In genomic region chr2:25401307-25402021, GRCh38 we compare ENCODE assay signal across 14 cellular contexts. TPM values are rescaled to one million over a fixed set of nuclear protein-coding genes. Genes with fewer than 3 reads are reported as not detected.
DNase-seq lines count a peak whose midpoint lies in the region; ATAC-seq and TF ChIP-seq lines count a peak whose summit lies in the region.
"Had no signal": no experiment of that assay in that cellular context is flagged by ENCODE, and none has a peak within 500 bp of the region (broad histone marks: within the 10 kb centered on the region; RNA-seq: fewer than 3 reads in every experiment).

No MANE protein-coding gene starts in this region.

- no peaks in the 10 kb centered on the region for H3K27me3 ChIP-seq in ascending aorta
- H3K27me3 ChIP-seq: esophagus muscularis mucosa had no signal

- TF ChIP-seq CTCF in glutamatergic neuron (IDR thresholded peaks at IDR 0.05; ENCODE audit: partially characterized antibody, unreplicated experiment), result no peak
- no peak for TF ChIP-seq CTCF in ascending aorta (IDR thresholded peaks at IDR 0.05)

- peaks cover 40% of the 10 kb centered on the region for H3K4me1 Mint-ChIP-seq in glutamatergic neuron (ENCODE audit: low read depth, unreplicated experiment)

- peaks cover 6% of the 10 kb centered on the region for H3K9me3 Mint-ChIP-seq in glutamatergic neuron (ENCODE audit: unreplicated experiment)

- no peak overlapping the region for H3K27ac Mint-ChIP-seq in glutamatergic neuron (ENCODE audit: unreplicated experiment)

- no peak for ATAC-seq in GM18858 (IDR thresholded peaks at IDR 0.05; ENCODE audit: unreplicated experiment)
- ATAC-seq: mucosa of descending colon had no signal

- H3K27ac ChIP-seq in ascending aorta, result no peak overlapping the region
- H3K27ac ChIP-seq: esophagus muscularis mucosa had no signal

- DNase-seq in DMS53 (lab: John Stamatoyannopoulos, UW) (peak; percentile 76), NCI-H1092 (lab: John Stamatoyannopoulos, UW) (peak; percentile 90), NCI-H345 (lab: John Stamatoyannopoulos, UW) (peak; percentile 95), glutamatergic neuron (no peak), ascending aorta (ENCODE audit: low spot score in 2 of 2) (no peak), NCI-H526 (lab: John Stamatoyannopoulos, UW) (no peak), hippocampal formation (lab: John Stamatoyannopoulos, UW) (no peak)
- DNase-seq: activated CD4-positive, alpha-beta T cell treated with anti-CD3 and anti-CD28 coated beads, Interleukin-2, amount 50 U/mL, for 48 hours; activated naive CD4-positive, alpha-beta T cell; Caco-2; mucosa of descending colon; stimulated activated CD4-positive, alpha-beta T cell treated with anti-CD3 and anti-CD28 coated beads, Interleukin-4, amount 100 ng/mL, for 1 hour had no signal

- intact Hi-C loops in ascending aorta (cut with DNase I), result no loop called here

- no peak overlapping the region for H3K4me3 ChIP-seq in ascending aorta
- H3K4me3 ChIP-seq: esophagus muscularis mucosa, mucosa of descending colon had no signal

- H3K36me3 ChIP-seq in ascending aorta, result no peaks in the 10 kb centered on the region
- H3K36me3 ChIP-seq: esophagus muscularis mucosa had no signal

- no peaks in the 10 kb centered on the region for H3K36me3 Mint-ChIP-seq in glutamatergic neuron (ENCODE audit: unreplicated experiment)

- peak overlapping the region; percentile 2 for H3K4me3 Mint-ChIP-seq in glutamatergic neuron (ENCODE audit: unreplicated experiment)

- peaks cover 4% of the 10 kb centered on the region for H3K27me3 Mint-ChIP-seq in glutamatergic neuron (ENCODE audit: unreplicated experiment)

- H3K4me1 ChIP-seq in ascending aorta, result no peaks in the 10 kb centered on the region
- H3K4me1 ChIP-seq: Caco-2, esophagus muscularis mucosa had no signal

- H3K9me3 ChIP-seq in ascending aorta, result no peaks in the 10 kb centered on the region
- H3K9me3 ChIP-seq: Caco-2, esophagus muscularis mucosa, mucosa of descending colon had no signal

RNA-seq across cellular contexts. Expression of gene DNMT3A, which starts 59.7 kb away (rescaled TPM):
- total RNA-seq in glutamatergic neuron (ENCODE audit: unreplicated experiment) (175 TPM), ascending aorta (33.6 TPM)

Comparison
In these comparisons a context has a peak if more than half of its experiments do, and no peak if none do; other contexts are left out.
1. DNase-seq: peak in DMS53 (single experiment), NCI-H1092 (single experiment) and NCI-H345 (single experiment); none in glutamatergic neuron (single experiment), ascending aorta (0 of 2), NCI-H526 (0 of 2) and hippocampal formation (0 of 2).